In genomic region chr1:204524986-204525385, GRCh38 we compare ENCODE assay signal across 13 cellular contexts.
DNase-seq lines count a peak whose midpoint lies in the region; ATAC-seq, FAIRE-seq and TF ChIP-seq lines count a peak whose summit lies in the region.
"Had no signal": no experiment of that assay in that cellular context is flagged by ENCODE, and none has a peak within 500 bp of the region (broad histone marks: within the 10 kb centered on the region; RNA-seq: fewer than 3 reads in every experiment).

No MANE protein-coding gene starts in this region.

- peak overlapping the region; percentile 34 for H3K4me3 Mint-ChIP-seq in memory B cell

- peak overlapping the region; percentile 33 for H3K27ac ChIP-seq in RWPE2 (ENCODE audit: poor library complexity, severe bottlenecking)
- H3K27ac ChIP-seq: lower lobe of right lung had no signal

- H3K9me3 ChIP-seq in RWPE2 (ENCODE audit: severe bottlenecking), result peaks cover 18% of the 10 kb centered on the region
- H3K9me3 ChIP-seq: lower lobe of right lung had no signal

- no peaks in the 10 kb centered on the region for H3K27me3 ChIP-seq in RWPE2 (ENCODE audit: insufficient read depth, poor library complexity, severe bottlenecking)

- TF ChIP-seq CTCF in RWPE2 (IDR thresholded peaks at IDR 0.05; ENCODE audit: poor library complexity, severe bottlenecking), result no peak

- H3K9me3 Mint-ChIP-seq in memory B cell, result peaks cover 7% of the 10 kb centered on the region

- ATAC-seq in GM21528 (IDR thresholded peaks at IDR 0.05; ENCODE audit: low FRiP score, unreplicated experiment) (peak; percentile 41), RWPE2 (ENCODE audit: low read depth) (peak; percentile 65), memory B cell (ENCODE audit: low read depth) (no peak), GM18505 (IDR thresholded peaks at IDR 0.05; ENCODE audit: unreplicated experiment) (no peak)
- ATAC-seq: lower lobe of right lung had no signal

- peaks cover 32% of the 10 kb centered on the region for H3K4me1 Mint-ChIP-seq in memory B cell

- peak overlapping the region; percentile 89 for H3K27ac Mint-ChIP-seq in memory B cell

- peaks cover 26% of the 10 kb centered on the region for H3K36me3 Mint-ChIP-seq in memory B cell

- peak; percentile 60 for FAIRE-seq in GM18507 (lab: Jason Lieb, UNC)
- FAIRE-seq: urothelium cell line had no signal

- peaks cover 74% of the 10 kb centered on the region for H3K36me3 ChIP-seq in RWPE2 (ENCODE audit: low read depth)

- DNase-seq in GM18507 (ENCODE audit: extremely low spot score, insufficient read length, low read depth) (no peak), RWPE2 (ENCODE audit: low spot score) (no peak), memory B cell (ENCODE audit: low spot score in 2 of 2) (no peak), SKM-1 treated with dmso at 0.1 percent for 144 hours (lab: John Stamatoyannopoulos, UW; ENCODE audit: unreplicated experiment) (no peak), NCI-H1694 (lab: John Stamatoyannopoulos, UW) (no peak)
- DNase-seq: activated CD8-positive, alpha-beta memory T cell treated with anti-CD3 and anti-CD28 coated beads for 24 hours; central memory CD4-positive, alpha-beta T cell; foreskin fibroblast; lower lobe of right lung; NCI-H2171 treated with DMSO at 0.1 percent for 48 hours had no signal

- no peak overlapping the region for H3K4me3 ChIP-seq in RWPE2 (ENCODE audit: severe bottlenecking)
- H3K4me3 ChIP-seq: lower lobe of right lung had no signal

- H3K27me3 Mint-ChIP-seq in memory B cell, result no peaks in the 10 kb centered on the region

- H3K4me1 ChIP-seq in RWPE2 (ENCODE audit: insufficient read depth, poor library complexity, severe bottlenecking), result peaks cover 16% of the 10 kb centered on the region

- TF ChIP-seq POLR2A in GM18505 (IDR thresholded peaks at IDR 0.05; ENCODE audit: borderline replicate concordance, extremely low read depth, insufficient read depth, insufficient read length), result no peak

Comparison
In these comparisons a context has a peak if more than half of its experiments do, and no peak if none do; other contexts are left out.
1. ATAC-seq: peak in GM21528 (single experiment) and RWPE2 (single experiment); none in memory B cell (single experiment) and GM18505 (single experiment).